In the genomic region with DNA sequence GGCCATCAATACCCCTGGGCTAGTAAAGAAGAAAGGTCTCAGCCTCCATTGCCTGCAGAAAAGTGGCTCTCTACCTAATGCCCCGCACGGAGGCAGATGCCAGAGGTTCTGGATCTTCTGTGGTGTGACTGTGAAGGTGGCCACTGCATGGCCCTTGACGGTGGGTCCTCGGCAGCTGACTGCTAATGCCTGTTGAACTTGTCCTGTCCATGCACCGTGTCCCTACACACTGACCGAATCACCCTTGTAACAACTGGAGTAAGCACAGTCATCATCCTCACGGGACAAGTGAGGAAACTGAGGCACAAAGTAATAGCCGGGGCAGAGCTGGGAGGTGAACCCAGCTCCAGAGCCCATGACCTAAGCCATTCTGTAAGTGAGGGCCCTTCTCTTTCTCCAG, we compare ENCODE assay signal across 26 cellular contexts. TPM values are rescaled to one million over a fixed set of nuclear protein-coding genes. Genes with fewer than 3 reads are reported as not detected.
A peak's percentile ranks its signal among the peaks of the same experiment; 100 is the strongest.
DNase-seq lines count a peak whose midpoint lies in the region; ATAC-seq and TF ChIP-seq lines count a peak whose summit lies in the region.
"Had no signal": no experiment of that assay in that cellular context is flagged by ENCODE, and none has a peak within 500 bp of the region (broad histone marks: within the 10 kb centered on the region; RNA-seq: fewer than 3 reads in every experiment).

No MANE protein-coding gene starts in this region.

- H3K9me3 Mint-ChIP-seq in nephron = peaks cover 6% of the 10 kb centered on the region
- H3K9me3 Mint-ChIP-seq in activated T-cell treated with anti-CD3 and anti-CD28 coated beads, Interleukin-2, amount 50 U/mL, for 4 hours = no peaks in the 10 kb centered on the region
- H3K9me3 Mint-ChIP-seq: activated naive CD8-positive, alpha-beta T cell treated with anti-CD3 and anti-CD28 coated beads for 36 hours; central memory CD8-positive, alpha-beta T cell; natural killer cell had no signal

- 84% methylated on average over 8 of the region's 8 CpGs for WGBS in HUES64

- no peaks in the 10 kb centered on the region for H3K9me3 ChIP-seq in HUES64 (ENCODE audit: insufficient read depth, low read depth, low read length)
- no peaks in the 10 kb centered on the region for H3K9me3 ChIP-seq in thoracic aorta
- peaks cover 0 to 7% of the 10 kb centered on the region in 2 donors for H3K9me3 ChIP-seq in right atrium auricular region
- H3K9me3 ChIP-seq: BE2C, gastrocnemius medialis, lower lobe of right lung, Peyer's patch, thyroid gland had no signal

- no peaks in the 10 kb centered on the region for H3K36me3 ChIP-seq in HUES64 (ENCODE audit: insufficient read depth, low read length)
- H3K36me3 ChIP-seq in thoracic aorta = peaks cover 9% of the 10 kb centered on the region
- H3K36me3 ChIP-seq in right atrium auricular region = no peaks in the 10 kb centered on the region
- H3K36me3 ChIP-seq: BE2C, gastrocnemius medialis, lower lobe of right lung, Peyer's patch, thyroid gland had no signal

- H3K4me1 ChIP-seq in HUES64 (ENCODE audit: insufficient read depth, low read length) = no peaks in the 10 kb centered on the region; the same call in 1 of the 2 replicates
- H3K4me1 ChIP-seq in thoracic aorta (ENCODE audit: control insufficient read depth in 1 of 2, low read depth in 2 of 2) = peaks cover 75 to 97% of the 10 kb centered on the region in 2 donors
- H3K4me1 ChIP-seq in right atrium auricular region = peaks cover 0 to 21% of the 10 kb centered on the region in 2 donors
- H3K4me1 ChIP-seq: BE2C had no signal

- peak overlapping the region; percentile 5; the same call in 1 of the 2 replicates for H3K9ac ChIP-seq in HUES64 (ENCODE audit: low read depth, low read length)

- peaks cover 57% of the 10 kb centered on the region for H3K4me1 Mint-ChIP-seq in nephron
- no peaks in the 10 kb centered on the region for H3K4me1 Mint-ChIP-seq in activated T-cell treated with anti-CD3 and anti-CD28 coated beads, Interleukin-2, amount 50 U/mL, for 4 hours (ENCODE audit: low read depth)
- H3K4me1 Mint-ChIP-seq: activated naive CD8-positive, alpha-beta T cell treated with anti-CD3 and anti-CD28 coated beads for 36 hours; central memory CD8-positive, alpha-beta T cell; natural killer cell had no signal

- TF ChIP-seq CTCF in coronary artery (IDR thresholded peaks at IDR 0.05) (no peak), nephron (IDR thresholded peaks at IDR 0.05; ENCODE audit: unreplicated experiment in 3 of 3) (no peak), thoracic aorta (IDR thresholded peaks at IDR 0.05) (no peak), right atrium auricular region (IDR thresholded peaks at IDR 0.05) (no peak)

- H3K4me3 ChIP-seq in HUES64 (ENCODE audit: low read length) (no peak overlapping the region), coronary artery (no peak overlapping the region), thoracic aorta (peak overlapping the region; percentile 22), right atrium auricular region (no peak overlapping the region)
- H3K4me3 ChIP-seq: gastrocnemius medialis, hepatocyte, lower lobe of right lung, Peyer's patch, smooth muscle cell, thyroid gland had no signal

- peak overlapping the region in 2 of 3 experiments; percentile 53 to 60 for H3K27ac Mint-ChIP-seq in nephron
- H3K27ac Mint-ChIP-seq: activated naive CD8-positive, alpha-beta T cell treated with anti-CD3 and anti-CD28 coated beads for 36 hours; natural killer cell had no signal

- H3K27me3 ChIP-seq in HUES64 (ENCODE audit: insufficient read depth, low read length) (no peaks in the 10 kb centered on the region), thoracic aorta (replicated peaks; ENCODE audit: insufficient read depth) (no peaks in the 10 kb centered on the region), right atrium auricular region (no peaks in the 10 kb centered on the region)
- H3K27me3 ChIP-seq: BE2C, Peyer's patch, thyroid gland had no signal

- ATAC-seq in thoracic aorta (ENCODE audit: insufficient number of reproducible peaks, low FRiP score, low read depth) = no peak
- no peak for ATAC-seq in HG02678 (IDR thresholded peaks at IDR 0.05; ENCODE audit: unreplicated experiment)
- ATAC-seq in activated T-cell treated with anti-CD3 and anti-CD28 coated beads, Interleukin-2, amount 50 U/mL, for 4 hours = no peak
- ATAC-seq: lower lobe of right lung; natural killer cell; stimulated activated naive CD8-positive, alpha-beta T cell treated with anti-CD3 and anti-CD28 coated beads, Interleukin-15, Interleukin-2, amounts not matched to agents 100 U/mL and 50 U/mL, for 24 hours had no signal

- no peak overlapping the region for H3K4me3 Mint-ChIP-seq in nephron
- no peak overlapping the region for H3K4me3 Mint-ChIP-seq in activated T-cell treated with anti-CD3 and anti-CD28 coated beads, Interleukin-2, amount 50 U/mL, for 4 hours
- H3K4me3 Mint-ChIP-seq: activated naive CD8-positive, alpha-beta T cell treated with anti-CD3 and anti-CD28 coated beads for 36 hours; central memory CD8-positive, alpha-beta T cell; natural killer cell had no signal

- H3K27ac ChIP-seq in HUES64 (ENCODE audit: low read depth, low read length) = no peak overlapping the region; the same call in 1 of the 2 replicates
- H3K27ac ChIP-seq in coronary artery = peak overlapping the region; percentile 82 to 96
- peak overlapping the region; percentile 91 to 96 for H3K27ac ChIP-seq in thoracic aorta
- H3K27ac ChIP-seq in right atrium auricular region = peak overlapping the region in 1 of 2 donors; percentile 14
- H3K27ac ChIP-seq: hepatocyte, lower lobe of right lung, thyroid gland had no signal

- DNase-seq in coronary artery (ENCODE audit: low spot score) (no peak), thoracic aorta (ENCODE audit: low spot score) (no peak), right atrium auricular region (ENCODE audit: low spot score) (no peak), EL (no peak)
- no peak for DNase-seq in activated T-cell treated with anti-CD3 and anti-CD28 coated beads, Interleukin-2, amount 50 U/mL, for 4 hours
- DNase-seq: activated naive CD8-positive, alpha-beta T cell treated with anti-CD3 and anti-CD28 coated beads for 36 hours; BE2C; DMS 273 treated with DMSO at 0.1 percent for 48 hours; Karpas-422; lower lobe of right lung; natural killer cell; NCI-H1417 treated with DMSO at 0.1 percent for 48 hours; NCI-H2081; Peyer's patch; SHP77; stimulated activated CD4-positive, alpha-beta T cell treated with anti-CD3 and anti-CD28 coated beads, Interleukin-1b, Interleukin-23, amount 100 ng/mL, for 48 hours; stimulated activated naive CD8-positive, alpha-beta T cell treated with anti-CD3 and anti-CD28 coated beads, Interleukin-15, Interleukin-2, amounts not matched to agents 100 U/mL and 50 U/mL, for 24 hours; thyroid gland had no signal

- H3K36me3 Mint-ChIP-seq in nephron (ENCODE audit: low read depth) = no peaks in the 10 kb centered on the region
- H3K36me3 Mint-ChIP-seq in activated T-cell treated with anti-CD3 and anti-CD28 coated beads, Interleukin-2, amount 50 U/mL, for 4 hours (ENCODE audit: insufficient read depth) = no peaks in the 10 kb centered on the region
- H3K36me3 Mint-ChIP-seq: activated naive CD8-positive, alpha-beta T cell treated with anti-CD3 and anti-CD28 coated beads for 36 hours; natural killer cell had no signal

- peaks cover 17% of the 10 kb centered on the region for H3K27me3 Mint-ChIP-seq in nephron (ENCODE audit: low read depth)
- H3K27me3 Mint-ChIP-seq in activated T-cell treated with anti-CD3 and anti-CD28 coated beads, Interleukin-2, amount 50 U/mL, for 4 hours (ENCODE audit: low read depth) = peaks cover 27% of the 10 kb centered on the region

RNA-seq across cellular contexts. Expression of a gene that starts 48.8 kb away (rescaled TPM):
- polyA plus RNA-seq in HUES64 (2013, experiment 1 of 2) = 0.45 TPM
- polyA plus RNA-seq in HUES64 (2013, experiment 2 of 2) = 0.38 TPM
- total RNA-seq in thoracic aorta (1,000 to 10,000 TPM; 2,411 to 2,456 TPM), right atrium auricular region (10 to 100 TPM; 60.8 to 89.0 TPM)
- total RNA-seq in activated T-cell treated with anti-CD3 and anti-CD28 coated beads, Interleukin-2, amount 50 U/mL, for 4 hours = under 1 TPM; 0.33 to 0.55 (median 0.33) TPM
- total RNA-seq: activated naive CD8-positive, alpha-beta T cell treated with anti-CD3 and anti-CD28 coated beads for 36 hours; dermis microvascular lymphatic vessel endothelial cell; smooth muscle cell had no signal

Comparison
In these comparisons a context has a peak if more than half of its experiments do, and no peak if none do; other contexts are left out.
1. RNA of a gene that starts 48.8 kb away (total RNA-seq): 2,411 to 2,456 TPM in thoracic aorta and 60.8 to 89.0 TPM in right atrium auricular region; 0.33 to 0.55 TPM in activated T-cell treated with anti-CD3 and anti-CD28 coated beads, Interleukin-2, amount 50 U/mL, for 4 hours; every median in the first group is over 10 times any median in the second.